Comparison of ENCODE assay signal across 30 cellular contexts in genomic region chr5:118606940-118607339, GRCh38.
"Had no signal": no experiment of that assay in that cellular context is flagged by ENCODE, and none has a peak within 500 bp of the region (broad histone marks: within the 10 kb centered on the region; RNA-seq: fewer than 3 reads in every experiment).

No MANE protein-coding gene starts in this region.

- H3K36me3 Mint-ChIP-seq: activated naive CD8-positive, alpha-beta T cell treated with anti-CD3 and anti-CD28 coated beads for 36 hours had no signal

- H3K4me3 ChIP-seq: PC-9, SJSA1 had no signal

- H3K9me3 ChIP-seq: SK-N-SH had no signal

- H3K4me1 Mint-ChIP-seq: activated CD4-positive, alpha-beta T cell treated with anti-CD3 and anti-CD28 coated beads, Interleukin-2, amount 10 ng/mL, durations not matched to agents 24 days and 14 days; activated naive CD8-positive, alpha-beta T cell treated with anti-CD3 and anti-CD28 coated beads for 36 hours; activated T-helper 17 cell treated with anti-CD3 and anti-CD28 coated beads, Interleukin-2, amount 50 U/mL, for 72 hours had no signal

- ATAC-seq: activated CD8-positive, alpha-beta T cell treated with anti-CD3 and anti-CD28 coated beads for 36 hours; activated T-cell treated with anti-CD3 and anti-CD28 coated beads, Interleukin-2, amount 50 U/mL, for 72 hours; activated T-helper 17 cell treated with anti-CD3 and anti-CD28 coated beads, Interleukin-2, amount 50 U/mL, for 72 hours had no signal

- H3K27ac ChIP-seq: brain microvascular endothelial cell, PC-9, RWPE1, SJSA1 had no signal

- H3K4me3 Mint-ChIP-seq: activated CD4-positive, alpha-beta T cell treated with anti-CD3 and anti-CD28 coated beads, Interleukin-2, amount 10 ng/mL, durations not matched to agents 24 days and 14 days; activated CD8-positive, alpha-beta T cell treated with anti-CD3 and anti-CD28 coated beads for 36 hours; activated naive CD8-positive, alpha-beta T cell treated with anti-CD3 and anti-CD28 coated beads for 36 hours; activated T-cell treated with anti-CD3 and anti-CD28 coated beads, Interleukin-2, amount 50 U/mL, for 72 hours; activated T-helper 17 cell treated with anti-CD3 and anti-CD28 coated beads, Interleukin-2, amount 50 U/mL, for 72 hours; T-helper 1 cell treated with Interleukin-12 subunit alpha and Interleukin-12 subunit beta and Interleukin-4 antibody, amounts not matched to agents 30 μg/mL and 1 μg/mL, for 36 hours; T-helper 2 cell treated with Interferon-gamma antibody and Interleukin-4, amounts not matched to agents 5 μg/mL and 100 μg/mL, for 36 hours had no signal

- H3K9me3 Mint-ChIP-seq: activated CD4-positive, alpha-beta T cell treated with anti-CD3 and anti-CD28 coated beads, Interleukin-2, amount 10 ng/mL, durations not matched to agents 24 days and 14 days; activated CD8-positive, alpha-beta T cell treated with anti-CD3 and anti-CD28 coated beads for 36 hours; activated naive CD8-positive, alpha-beta T cell treated with anti-CD3 and anti-CD28 coated beads for 36 hours; activated T-cell treated with anti-CD3 and anti-CD28 coated beads, Interleukin-2, amount 50 U/mL, for 72 hours; activated T-helper 17 cell treated with anti-CD3 and anti-CD28 coated beads, Interleukin-2, amount 50 U/mL, for 72 hours; T-helper 1 cell treated with Interleukin-12 subunit alpha and Interleukin-12 subunit beta and Interleukin-4 antibody, amounts not matched to agents 30 μg/mL and 1 μg/mL, for 36 hours; T-helper 2 cell treated with Interferon-gamma antibody and Interleukin-4, amounts not matched to agents 5 μg/mL and 100 μg/mL, for 36 hours had no signal

- H3K27ac Mint-ChIP-seq: activated CD4-positive, alpha-beta T cell treated with anti-CD3 and anti-CD28 coated beads, Interleukin-2, amount 10 ng/mL, durations not matched to agents 24 days and 14 days; activated CD8-positive, alpha-beta T cell treated with anti-CD3 and anti-CD28 coated beads for 36 hours; activated naive CD8-positive, alpha-beta T cell treated with anti-CD3 and anti-CD28 coated beads for 36 hours; activated T-cell treated with anti-CD3 and anti-CD28 coated beads, Interleukin-2, amount 50 U/mL, for 72 hours; activated T-helper 17 cell treated with anti-CD3 and anti-CD28 coated beads, Interleukin-2, amount 50 U/mL, for 72 hours; T-helper 1 cell treated with Interleukin-12 subunit alpha and Interleukin-12 subunit beta and Interleukin-4 antibody, amounts not matched to agents 30 μg/mL and 1 μg/mL, for 36 hours; T-helper 2 cell treated with Interferon-gamma antibody and Interleukin-4, amounts not matched to agents 5 μg/mL and 100 μg/mL, for 36 hours had no signal

- DNase-seq: activated CD4-positive, alpha-beta T cell treated with anti-CD3 and anti-CD28 coated beads, Interleukin-2, amount 10 ng/mL, durations not matched to agents 24 days and 14 days; activated CD4-positive, alpha-beta T cell treated with anti-CD3 and anti-CD28 coated beads, Interleukin-2, amount 50 U/mL, for 4 hours; activated CD8-positive, alpha-beta T cell treated with anti-CD3 and anti-CD28 coated beads for 36 hours; activated effector memory CD4-positive, alpha-beta T cell treated with anti-CD3 and anti-CD28 coated beads, Interleukin-2, amount 50 U/mL, for 16 hours; activated naive CD4-positive, alpha-beta T cell; activated naive CD4-positive, alpha-beta T cell treated with anti-CD3 and anti-CD28 coated beads, Interleukin-2, amount 50 U/mL, for 16 hours; activated naive CD8-positive, alpha-beta T cell treated with anti-CD3 and anti-CD28 coated beads for 36 hours; activated T-cell treated with anti-CD3 and anti-CD28 coated beads, Interleukin-2, amount 50 U/mL, for 1 hour; activated T-cell treated with anti-CD3 and anti-CD28 coated beads, Interleukin-2, amount 50 U/mL, for 72 hours; amniotic stem cell; aorta; brain microvascular endothelial cell; caudate nucleus; cerebellar nuclear complex; Karpas-422; KBM-7; NCI-H1105; NCI-H1417 treated with DMSO at 0.1 percent for 48 hours; NCI-H1694; NCI-H2029; NCI-H345; NCI-H524 treated with DMSO at 0.1 percent for 48 hours; PC-9; Right ventricle myocardium superior; SK-N-SH had no signal

- H2AFZ ChIP-seq: PC-9 had no signal

- H3K27me3 Mint-ChIP-seq: activated CD4-positive, alpha-beta T cell treated with anti-CD3 and anti-CD28 coated beads, Interleukin-2, amount 10 ng/mL, durations not matched to agents 24 days and 14 days; activated CD8-positive, alpha-beta T cell treated with anti-CD3 and anti-CD28 coated beads for 36 hours; activated naive CD8-positive, alpha-beta T cell treated with anti-CD3 and anti-CD28 coated beads for 36 hours; activated T-helper 17 cell treated with anti-CD3 and anti-CD28 coated beads, Interleukin-2, amount 50 U/mL, for 72 hours had no signal

- H3K4me2 ChIP-seq: PC-9, SK-N-SH had no signal

- H3K36me3 ChIP-seq: brain microvascular endothelial cell, SJSA1 had no signal

- H3K4me1 ChIP-seq: SJSA1 had no signal

- H3K9ac ChIP-seq: SK-N-SH had no signal

- H3K27me3 ChIP-seq: brain microvascular endothelial cell, SJSA1 had no signal
